In genomic region chr3:8501388-8502131, GRCh38 we compare ENCODE assay signal across 1 cellular context.
TF ChIP-seq lines count a peak whose summit lies in the region.

TSS of gene LMCD1 (plus strand) at chr3:8501823. CDS start at chr3:8501939, 116 bp downstream.

TF ChIP-seq in HepG2, 621 proteins besides CTCF, POLR2A, EP300 and RAD21 (continued from another document and continues in another):
- TF ChIP-seq ZMYM2 (CRISPR knock-in tag; IDR thresholded peaks at IDR 0.05) (peak; percentile 93), ZNF280B (CRISPR knock-in tag; IDR thresholded peaks at IDR 0.05; ENCODE audit: borderline replicate concordance) (peak; percentile 84; the same call in 1 of the 2 replicates), KDM4B (CRISPR knock-in tag; IDR thresholded peaks at IDR 0.05) (no peak), ZNF335 (CRISPR knock-in tag; IDR thresholded peaks at IDR 0.05) (peak; percentile 56; the same call in 1 of the 2 replicates), ZBTB20 (CRISPR knock-in tag; IDR thresholded peaks at IDR 0.05; ENCODE audit: borderline replicate concordance, low read depth) (peak; percentile 92; the same call in 1 of the 2 replicates), SPEN (CRISPR knock-in tag; IDR thresholded peaks at IDR 0.05; ENCODE audit: low read depth) (peak; percentile 80; the same call in 1 of the 2 replicates), CAMTA2 (CRISPR knock-in tag; IDR thresholded peaks at IDR 0.05; ENCODE audit: borderline replicate concordance) (peak; percentile 88; the same call in 1 of the 2 replicates), GATAD1 (CRISPR knock-in tag; IDR thresholded peaks at IDR 0.05) (peak; percentile 44; the same call in 1 of the 2 replicates), ZNF547 (CRISPR knock-in tag; IDR thresholded peaks at IDR 0.05) (peak; percentile 98), NFIB (CRISPR knock-in tag; IDR thresholded peaks at IDR 0.05; ENCODE audit: borderline replicate concordance) (peak; percentile 96), ZNF224 (CRISPR knock-in tag; IDR thresholded peaks at IDR 0.05) (peak; percentile 85; the same call in 1 of the 2 replicates), CC2D1A (CRISPR knock-in tag; IDR thresholded peaks at IDR 0.05) (0 out of 2 replicates have a peak, but pooled peaks have one; percentile 85), ZNF44 (CRISPR knock-in tag; IDR thresholded peaks at IDR 0.05) (peak; percentile 85; the same call in 1 of the 2 replicates), ZNF670 (CRISPR knock-in tag; IDR thresholded peaks at IDR 0.05; ENCODE audit: borderline replicate concordance) (peak; percentile 97), MYC (CRISPR knock-in tag; IDR thresholded peaks at IDR 0.05; ENCODE audit: borderline replicate concordance) (peak; percentile 59; the same call in 1 of the 2 replicates), YY1 (IDR thresholded peaks at IDR 0.05; ENCODE audit: insufficient read depth, insufficient replicate concordance, low read depth, low read length) (peak; percentile 76), PRPF4 (IDR thresholded peaks at IDR 0.05; ENCODE audit: low read depth, low read length, poor library complexity, severe bottlenecking) (no peak), GMEB1 (CRISPR knock-in tag; IDR thresholded peaks at IDR 0.05; ENCODE audit: borderline replicate concordance) (peak; percentile 70), ZNF337 (CRISPR knock-in tag; IDR thresholded peaks at IDR 0.05; ENCODE audit: borderline replicate concordance, low read depth) (peak; percentile 83; the same call in 1 of the 2 replicates), SRSF4 (IDR thresholded peaks at IDR 0.05; ENCODE audit: low read depth, low read length, poor library complexity, severe bottlenecking) (no peak), ZNF639 (CRISPR knock-in tag; conservative IDR thresholded peaks at IDR 0.05) (no peak; the same call in 1 of the 2 replicates), ZNF792 (CRISPR knock-in tag; IDR thresholded peaks at IDR 0.05) (peak; percentile 86), SALL2 (CRISPR knock-in tag; IDR thresholded peaks at IDR 0.05) (peak; percentile 92), KMT2B (CRISPR knock-in tag; IDR thresholded peaks at IDR 0.05) (peak; percentile 77), TFAP4 (IDR thresholded peaks at IDR 0.05; ENCODE audit: borderline replicate concordance, low read depth) (peak; percentile 79; the same call in 1 of the 2 replicates), ZNF18 (CRISPR knock-in tag; IDR thresholded peaks at IDR 0.05; ENCODE audit: insufficient replicate concordance) (peak; percentile 32), ZFAT (CRISPR knock-in tag; conservative IDR thresholded peaks at IDR 0.05) (peak; percentile 68; the same call in 1 of the 2 replicates), HNRNPL (IDR thresholded peaks at IDR 0.05; ENCODE audit: low read depth, low read length) (no peak), IRX3 (CRISPR knock-in tag; IDR thresholded peaks at IDR 0.05; ENCODE audit: borderline replicate concordance, low read depth) (no peak; the same call in 1 of the 2 replicates), SMYD3 (CRISPR knock-in tag; IDR thresholded peaks at IDR 0.05) (peak; percentile 75), TAF1 (CRISPR knock-in tag; IDR thresholded peaks at IDR 0.05) (peak; percentile 41; the same call in 1 of the 2 replicates), HINFP (CRISPR knock-in tag; IDR thresholded peaks at IDR 0.05; ENCODE audit: low read depth) (peak; percentile 81)
- TF ChIP-seq, protein P1, sequence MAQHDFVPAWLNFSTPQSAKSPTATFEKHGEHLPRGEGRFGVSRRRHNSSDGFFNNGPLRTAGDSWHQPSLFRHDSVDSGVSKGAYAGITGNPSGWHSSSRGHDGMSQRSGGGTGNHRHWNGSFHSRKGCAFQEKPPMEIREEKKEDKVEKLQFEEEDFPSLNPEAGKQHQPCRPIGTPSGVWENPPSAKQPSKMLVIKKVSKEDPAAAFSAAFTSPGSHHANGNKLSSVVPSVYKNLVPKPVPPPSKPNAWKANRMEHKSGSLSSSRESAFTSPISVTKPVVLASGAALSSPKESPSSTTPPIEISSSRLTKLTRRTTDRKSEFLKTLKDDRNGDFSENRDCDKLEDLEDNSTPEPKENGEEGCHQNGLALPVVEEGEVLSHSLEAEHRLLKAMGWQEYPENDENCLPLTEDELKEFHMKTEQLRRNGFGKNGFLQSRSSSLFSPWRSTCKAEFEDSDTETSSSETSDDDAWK (CRISPR knock-in tag; IDR thresholded peaks at IDR 0.05), result no peak
- TF ChIP-seq, protein P2, sequence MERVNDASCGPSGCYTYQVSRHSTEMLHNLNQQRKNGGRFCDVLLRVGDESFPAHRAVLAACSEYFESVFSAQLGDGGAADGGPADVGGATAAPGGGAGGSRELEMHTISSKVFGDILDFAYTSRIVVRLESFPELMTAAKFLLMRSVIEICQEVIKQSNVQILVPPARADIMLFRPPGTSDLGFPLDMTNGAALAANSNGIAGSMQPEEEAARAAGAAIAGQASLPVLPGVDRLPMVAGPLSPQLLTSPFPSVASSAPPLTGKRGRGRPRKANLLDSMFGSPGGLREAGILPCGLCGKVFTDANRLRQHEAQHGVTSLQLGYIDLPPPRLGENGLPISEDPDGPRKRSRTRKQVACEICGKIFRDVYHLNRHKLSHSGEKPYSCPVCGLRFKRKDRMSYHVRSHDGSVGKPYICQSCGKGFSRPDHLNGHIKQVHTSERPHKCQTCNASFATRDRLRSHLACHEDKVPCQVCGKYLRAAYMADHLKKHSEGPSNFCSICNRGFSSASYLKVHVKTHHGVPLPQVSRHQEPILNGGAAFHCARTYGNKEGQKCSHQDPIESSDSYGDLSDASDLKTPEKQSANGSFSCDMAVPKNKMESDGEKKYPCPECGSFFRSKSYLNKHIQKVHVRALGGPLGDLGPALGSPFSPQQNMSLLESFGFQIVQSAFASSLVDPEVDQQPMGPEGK (CRISPR knock-in tag; IDR thresholded peaks at IDR 0.05), result peak; percentile 86
- TF ChIP-seq, protein P3, sequence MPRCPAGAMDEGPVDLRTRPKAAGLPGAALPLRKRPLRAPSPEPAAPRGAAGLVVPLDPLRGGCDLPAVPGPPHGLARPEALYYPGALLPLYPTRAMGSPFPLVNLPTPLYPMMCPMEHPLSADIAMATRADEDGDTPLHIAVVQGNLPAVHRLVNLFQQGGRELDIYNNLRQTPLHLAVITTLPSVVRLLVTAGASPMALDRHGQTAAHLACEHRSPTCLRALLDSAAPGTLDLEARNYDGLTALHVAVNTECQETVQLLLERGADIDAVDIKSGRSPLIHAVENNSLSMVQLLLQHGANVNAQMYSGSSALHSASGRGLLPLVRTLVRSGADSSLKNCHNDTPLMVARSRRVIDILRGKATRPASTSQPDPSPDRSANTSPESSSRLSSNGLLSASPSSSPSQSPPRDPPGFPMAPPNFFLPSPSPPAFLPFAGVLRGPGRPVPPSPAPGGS (CRISPR knock-in tag; IDR thresholded peaks at IDR 0.05), result peak; percentile 90; the same call in 1 of the 2 replicates
- TF ChIP-seq, protein P4, sequence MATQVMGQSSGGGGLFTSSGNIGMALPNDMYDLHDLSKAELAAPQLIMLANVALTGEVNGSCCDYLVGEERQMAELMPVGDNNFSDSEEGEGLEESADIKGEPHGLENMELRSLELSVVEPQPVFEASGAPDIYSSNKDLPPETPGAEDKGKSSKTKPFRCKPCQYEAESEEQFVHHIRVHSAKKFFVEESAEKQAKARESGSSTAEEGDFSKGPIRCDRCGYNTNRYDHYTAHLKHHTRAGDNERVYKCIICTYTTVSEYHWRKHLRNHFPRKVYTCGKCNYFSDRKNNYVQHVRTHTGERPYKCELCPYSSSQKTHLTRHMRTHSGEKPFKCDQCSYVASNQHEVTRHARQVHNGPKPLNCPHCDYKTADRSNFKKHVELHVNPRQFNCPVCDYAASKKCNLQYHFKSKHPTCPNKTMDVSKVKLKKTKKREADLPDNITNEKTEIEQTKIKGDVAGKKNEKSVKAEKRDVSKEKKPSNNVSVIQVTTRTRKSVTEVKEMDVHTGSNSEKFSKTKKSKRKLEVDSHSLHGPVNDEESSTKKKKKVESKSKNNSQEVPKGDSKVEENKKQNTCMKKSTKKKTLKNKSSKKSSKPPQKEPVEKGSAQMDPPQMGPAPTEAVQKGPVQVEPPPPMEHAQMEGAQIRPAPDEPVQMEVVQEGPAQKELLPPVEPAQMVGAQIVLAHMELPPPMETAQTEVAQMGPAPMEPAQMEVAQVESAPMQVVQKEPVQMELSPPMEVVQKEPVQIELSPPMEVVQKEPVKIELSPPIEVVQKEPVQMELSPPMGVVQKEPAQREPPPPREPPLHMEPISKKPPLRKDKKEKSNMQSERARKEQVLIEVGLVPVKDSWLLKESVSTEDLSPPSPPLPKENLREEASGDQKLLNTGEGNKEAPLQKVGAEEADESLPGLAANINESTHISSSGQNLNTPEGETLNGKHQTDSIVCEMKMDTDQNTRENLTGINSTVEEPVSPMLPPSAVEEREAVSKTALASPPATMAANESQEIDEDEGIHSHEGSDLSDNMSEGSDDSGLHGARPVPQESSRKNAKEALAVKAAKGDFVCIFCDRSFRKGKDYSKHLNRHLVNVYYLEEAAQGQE (IDR thresholded peaks at IDR 0.05; ENCODE audit: borderline replicate concordance in 1 of 2, low read depth in 1 of 2, low read length in 2 of 2), result no peak
- TF ChIP-seq, protein P5, sequence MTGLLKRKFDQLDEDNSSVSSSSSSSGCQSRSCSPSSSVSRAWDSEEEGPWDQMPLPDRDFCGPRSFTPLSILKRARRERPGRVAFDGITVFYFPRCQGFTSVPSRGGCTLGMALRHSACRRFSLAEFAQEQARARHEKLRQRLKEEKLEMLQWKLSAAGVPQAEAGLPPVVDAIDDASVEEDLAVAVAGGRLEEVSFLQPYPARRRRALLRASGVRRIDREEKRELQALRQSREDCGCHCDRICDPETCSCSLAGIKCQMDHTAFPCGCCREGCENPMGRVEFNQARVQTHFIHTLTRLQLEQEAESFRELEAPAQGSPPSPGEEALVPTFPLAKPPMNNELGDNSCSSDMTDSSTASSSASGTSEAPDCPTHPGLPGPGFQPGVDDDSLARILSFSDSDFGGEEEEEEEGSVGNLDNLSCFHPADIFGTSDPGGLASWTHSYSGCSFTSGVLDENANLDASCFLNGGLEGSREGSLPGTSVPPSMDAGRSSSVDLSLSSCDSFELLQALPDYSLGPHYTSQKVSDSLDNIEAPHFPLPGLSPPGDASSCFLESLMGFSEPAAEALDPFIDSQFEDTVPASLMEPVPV (CRISPR knock-in tag; IDR thresholded peaks at IDR 0.05), result peak; percentile 99
